8 cellular contexts compared by ENCODE assay signal in the genomic region with DNA sequence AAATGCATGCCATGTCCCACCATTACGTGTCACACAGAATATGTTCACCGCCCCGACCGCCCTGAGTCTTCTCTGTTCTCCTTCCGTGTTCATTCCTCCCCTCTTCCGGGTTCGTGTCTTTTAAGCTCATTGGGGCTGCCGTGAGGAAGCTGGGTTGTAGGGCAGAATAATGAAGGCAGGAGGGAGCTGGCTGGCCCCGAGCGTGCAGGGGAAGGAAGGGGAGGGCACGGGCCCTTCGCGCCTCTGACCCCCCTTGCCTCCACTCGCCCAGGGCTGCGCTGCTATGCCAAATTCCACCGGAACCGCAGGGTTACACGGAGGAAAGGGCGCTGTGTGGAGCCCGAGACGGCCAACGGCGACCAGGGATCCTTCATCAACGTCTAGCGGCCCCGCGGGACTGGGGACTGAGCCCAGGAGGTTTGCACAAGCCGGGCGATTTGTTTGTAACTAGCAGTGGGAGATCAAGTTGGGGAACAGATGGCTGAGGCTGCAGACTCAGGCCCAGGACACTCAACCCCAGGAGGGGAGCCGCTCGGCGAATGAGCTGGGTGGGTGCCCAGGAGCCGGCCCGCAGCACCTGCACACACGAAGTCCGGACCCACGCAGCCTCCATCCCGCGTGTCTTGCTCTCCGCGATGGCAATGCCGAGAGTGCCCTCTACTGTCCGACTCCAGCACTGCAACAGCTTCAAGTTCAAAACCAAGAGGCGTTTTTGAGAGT. TPM values are rescaled to one million over a fixed set of nuclear protein-coding genes. Genes with fewer than 3 reads are reported as not detected.
DNase-seq lines count a peak whose midpoint lies in the region; ATAC-seq and TF ChIP-seq lines count a peak whose summit lies in the region.

No MANE protein-coding gene starts in this region.

- DNase-seq in RPMI7951 (ENCODE audit: low read depth) (peak; percentile 54), fibroblast of peridontal ligament (ENCODE audit: extremely low read depth) (peak; percentile 74)
- DNase-seq in activated T-helper 1 cell treated with anti-CD3 and anti-CD28 coated beads, Interleukin-2, amount 50 U/mL, for 16 hours (ENCODE audit: low read depth in 1 of 2, low spot score in 1 of 2), result peak; percentile 72 to 92
- peak; percentile 88 for DNase-seq in stimulated activated naive CD8-positive, alpha-beta T cell treated with anti-CD3 and anti-CD28 coated beads, Interleukin-15, Interleukin-2, amounts not matched to agents 100 U/mL and 50 U/mL, for 24 hours

- H2AFZ ChIP-seq in neural cell (ENCODE audit: low read depth, low read length), result no peak overlapping the region

- TF ChIP-seq RAD21 in neural cell (conservative IDR thresholded peaks at IDR 0.05), result peak; percentile 88

- H3K9ac ChIP-seq in HUES48 (ENCODE audit: low read depth, low read length) (no peak overlapping the region), neural cell (ENCODE audit: low read length) (no peak overlapping the region)

- TF ChIP-seq EP300 in neural cell (conservative IDR thresholded peaks at IDR 0.05; ENCODE audit: poor library complexity, severe bottlenecking), result no peak

- H3K36me3 ChIP-seq in HUES48 (ENCODE audit: control insufficient read depth, insufficient read depth, low read length), result peaks cover 23% of the 10 kb centered on the region; the same call in 1 of the 2 replicates
- no peaks in the 10 kb centered on the region for H3K36me3 ChIP-seq in neural cell (ENCODE audit: insufficient read depth, low read length)

- H3K9me3 ChIP-seq in HUES48 (ENCODE audit: control insufficient read depth, insufficient read depth, low read length) (no peaks in the 10 kb centered on the region), neural cell (ENCODE audit: low read length) (no peaks in the 10 kb centered on the region)

- H3F3A ChIP-seq in neural cell (ENCODE audit: insufficient read depth, low read length, poor library complexity, severe bottlenecking), result no peaks in the 10 kb centered on the region

- peak; percentile 81 for ATAC-seq in stimulated activated naive CD8-positive, alpha-beta T cell treated with anti-CD3 and anti-CD28 coated beads, Interleukin-15, Interleukin-2, amounts not matched to agents 100 U/mL and 50 U/mL, for 24 hours
- no peak for ATAC-seq in GM21381 (IDR thresholded peaks at IDR 0.05; ENCODE audit: unreplicated experiment)

- H3K4me3 ChIP-seq in HUES48 (ENCODE audit: low read depth, low read length) (peak overlapping the region; percentile 3; the same call in 1 of the 2 replicates), neural cell (ENCODE audit: low read length) (no peak overlapping the region)

- H3K27me3 ChIP-seq in HUES48 (ENCODE audit: control insufficient read depth, insufficient read depth, low read length) (no peaks in the 10 kb centered on the region), neural cell (ENCODE audit: insufficient read depth, low read depth, low read length) (no peaks in the 10 kb centered on the region)

- no peaks in the 10 kb centered on the region for H3K79me2 ChIP-seq in neural cell (replicated peaks; ENCODE audit: insufficient read depth, low read length)

- H3K9me2 ChIP-seq in neural cell (ENCODE audit: insufficient read depth, low read length), result no peaks in the 10 kb centered on the region

- H3K4me1 ChIP-seq in HUES48 (ENCODE audit: control insufficient read depth, insufficient read depth, low read length), result no peaks in the 10 kb centered on the region

- no peaks in the 10 kb centered on the region for H4K20me1 ChIP-seq in neural cell (ENCODE audit: insufficient read depth)

- no peak overlapping the region for H3K4me2 ChIP-seq in neural cell (ENCODE audit: low read length)

- TF ChIP-seq CTCF in GM12801 (IDR thresholded peaks at IDR 0.05; ENCODE audit: extremely low read depth, insufficient read length) (peak; percentile 86), neural cell (IDR thresholded peaks at IDR 0.05; ENCODE audit: poor library complexity, severe bottlenecking) (peak; percentile 93)

- H3K27ac ChIP-seq in HUES48 (ENCODE audit: low read depth, low read length) (peak overlapping the region; percentile 2), neural cell (ENCODE audit: low read length) (no peak overlapping the region)

TF ChIP-seq in neural cell, 6 proteins besides CTCF, POLR2A, EP300 and RAD21:
- TF ChIP-seq SMC3 (conservative IDR thresholded peaks at IDR 0.05; ENCODE audit: poor library complexity), result peak; percentile 81
- TF ChIP-seq MXI1 (conservative IDR thresholded peaks at IDR 0.05; ENCODE audit: poor library complexity, severe bottlenecking), result peak; percentile 47
- no peak for TF ChIP-seq TAF1 (IDR thresholded peaks at IDR 0.05; ENCODE audit: low read depth)
- no peak for TF ChIP-seq EZH2 (IDR thresholded peaks at IDR 0.05; ENCODE audit: borderline replicate concordance, insufficient read depth, low read length, poor library complexity, severe bottlenecking)
- TF ChIP-seq, protein P1, sequence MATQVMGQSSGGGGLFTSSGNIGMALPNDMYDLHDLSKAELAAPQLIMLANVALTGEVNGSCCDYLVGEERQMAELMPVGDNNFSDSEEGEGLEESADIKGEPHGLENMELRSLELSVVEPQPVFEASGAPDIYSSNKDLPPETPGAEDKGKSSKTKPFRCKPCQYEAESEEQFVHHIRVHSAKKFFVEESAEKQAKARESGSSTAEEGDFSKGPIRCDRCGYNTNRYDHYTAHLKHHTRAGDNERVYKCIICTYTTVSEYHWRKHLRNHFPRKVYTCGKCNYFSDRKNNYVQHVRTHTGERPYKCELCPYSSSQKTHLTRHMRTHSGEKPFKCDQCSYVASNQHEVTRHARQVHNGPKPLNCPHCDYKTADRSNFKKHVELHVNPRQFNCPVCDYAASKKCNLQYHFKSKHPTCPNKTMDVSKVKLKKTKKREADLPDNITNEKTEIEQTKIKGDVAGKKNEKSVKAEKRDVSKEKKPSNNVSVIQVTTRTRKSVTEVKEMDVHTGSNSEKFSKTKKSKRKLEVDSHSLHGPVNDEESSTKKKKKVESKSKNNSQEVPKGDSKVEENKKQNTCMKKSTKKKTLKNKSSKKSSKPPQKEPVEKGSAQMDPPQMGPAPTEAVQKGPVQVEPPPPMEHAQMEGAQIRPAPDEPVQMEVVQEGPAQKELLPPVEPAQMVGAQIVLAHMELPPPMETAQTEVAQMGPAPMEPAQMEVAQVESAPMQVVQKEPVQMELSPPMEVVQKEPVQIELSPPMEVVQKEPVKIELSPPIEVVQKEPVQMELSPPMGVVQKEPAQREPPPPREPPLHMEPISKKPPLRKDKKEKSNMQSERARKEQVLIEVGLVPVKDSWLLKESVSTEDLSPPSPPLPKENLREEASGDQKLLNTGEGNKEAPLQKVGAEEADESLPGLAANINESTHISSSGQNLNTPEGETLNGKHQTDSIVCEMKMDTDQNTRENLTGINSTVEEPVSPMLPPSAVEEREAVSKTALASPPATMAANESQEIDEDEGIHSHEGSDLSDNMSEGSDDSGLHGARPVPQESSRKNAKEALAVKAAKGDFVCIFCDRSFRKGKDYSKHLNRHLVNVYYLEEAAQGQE (IDR thresholded peaks at IDR 0.05; ENCODE audit: borderline replicate concordance), result no peak
- no peak for TF ChIP-seq POLR2AphosphoS5 (IDR thresholded peaks at IDR 0.05)

RNA-seq across cellular contexts. Expression of gene AGTRAP, which starts 16.5 kb away (rescaled TPM):
- total RNA-seq in RPMI7951 (2014; rRNA removed; shearing (Covaris generic)), result 53.5 and 94.5 TPM in 2 replicates
- polyA plus RNA-seq in neural cell, result 4.4 and 5.7 TPM in 2 replicates
- polyA minus RNA-seq in neural cell, result 2.2 and 3.4 TPM in 2 replicates

RNA-seq across cellular contexts. Expression of gene DRAXIN, which starts 28.0 kb away (rescaled TPM):
- total RNA-seq in RPMI7951 (2014; rRNA removed; shearing (Covaris generic)), result under 0.01 and 0.10 TPM in 2 replicates
- 33.5 and 35.5 TPM in 2 replicates for polyA plus RNA-seq in neural cell
- polyA minus RNA-seq in neural cell, result 69.0 and 75.7 TPM in 2 replicates

RNA-seq across cellular contexts. Expression of gene MAD2L2, which starts 38.5 kb away (rescaled TPM):
- 143 and 155 TPM in 2 replicates for total RNA-seq in RPMI7951 (2014; rRNA removed; shearing (Covaris generic))
- 182 and 203 TPM in 2 replicates for polyA plus RNA-seq in neural cell
- polyA minus RNA-seq in neural cell, result 88.1 and 104 TPM in 2 replicates

RNA-seq across cellular contexts. Expression of gene C1orf167, which starts 42.5 kb away (rescaled TPM):
- not detected in 2 replicates for total RNA-seq in RPMI7951 (2014; rRNA removed; shearing (Covaris generic))
- not detected in 2 replicates for polyA plus RNA-seq in neural cell
- polyA minus RNA-seq in neural cell, result not detected in 2 replicates

RNA-seq across cellular contexts. Expression of gene FBXO6, which starts 55.5 kb away (rescaled TPM):
- total RNA-seq in RPMI7951 (2014; rRNA removed; shearing (Covaris generic)), result 2.3 and 2.9 TPM in 2 replicates
- 0.68 and 2.3 TPM in 2 replicates for polyA plus RNA-seq in neural cell
- polyA minus RNA-seq in neural cell, result 0.69 and 1.2 TPM in 2 replicates
